ENCODE assay signal across 1 cellular context in genomic region chr5:7759257-7759871, GRCh38.
TF ChIP-seq lines count a peak whose summit lies in the region.

No MANE protein-coding gene starts in this region.

TF ChIP-seq in HepG2, 621 proteins besides CTCF, POLR2A, EP300 and RAD21 (continued from another document):
- TF ChIP-seq ATF7 (IDR thresholded peaks at IDR 0.05) (peak; percentile 98), ATF7 (CRISPR knock-in tag; IDR thresholded peaks at IDR 0.05) (no peak), SOX5 (CRISPR knock-in tag; IDR thresholded peaks at IDR 0.05; ENCODE audit: borderline replicate concordance) (no peak), ASH2L (IDR thresholded peaks at IDR 0.05; ENCODE audit: insufficient read length, low read depth, low read length) (no peak)
- TF ChIP-seq, protein P1, sequence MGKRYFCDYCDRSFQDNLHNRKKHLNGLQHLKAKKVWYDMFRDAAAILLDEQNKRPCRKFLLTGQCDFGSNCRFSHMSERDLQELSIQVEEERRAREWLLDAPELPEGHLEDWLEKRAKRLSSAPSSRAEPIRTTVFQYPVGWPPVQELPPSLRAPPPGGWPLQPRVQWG (CRISPR knock-in tag; IDR thresholded peaks at IDR 0.05; ENCODE audit: borderline replicate concordance, low read depth): no peak
